Comparison of ENCODE assay signal across 8 cellular contexts in the genomic region with DNA sequence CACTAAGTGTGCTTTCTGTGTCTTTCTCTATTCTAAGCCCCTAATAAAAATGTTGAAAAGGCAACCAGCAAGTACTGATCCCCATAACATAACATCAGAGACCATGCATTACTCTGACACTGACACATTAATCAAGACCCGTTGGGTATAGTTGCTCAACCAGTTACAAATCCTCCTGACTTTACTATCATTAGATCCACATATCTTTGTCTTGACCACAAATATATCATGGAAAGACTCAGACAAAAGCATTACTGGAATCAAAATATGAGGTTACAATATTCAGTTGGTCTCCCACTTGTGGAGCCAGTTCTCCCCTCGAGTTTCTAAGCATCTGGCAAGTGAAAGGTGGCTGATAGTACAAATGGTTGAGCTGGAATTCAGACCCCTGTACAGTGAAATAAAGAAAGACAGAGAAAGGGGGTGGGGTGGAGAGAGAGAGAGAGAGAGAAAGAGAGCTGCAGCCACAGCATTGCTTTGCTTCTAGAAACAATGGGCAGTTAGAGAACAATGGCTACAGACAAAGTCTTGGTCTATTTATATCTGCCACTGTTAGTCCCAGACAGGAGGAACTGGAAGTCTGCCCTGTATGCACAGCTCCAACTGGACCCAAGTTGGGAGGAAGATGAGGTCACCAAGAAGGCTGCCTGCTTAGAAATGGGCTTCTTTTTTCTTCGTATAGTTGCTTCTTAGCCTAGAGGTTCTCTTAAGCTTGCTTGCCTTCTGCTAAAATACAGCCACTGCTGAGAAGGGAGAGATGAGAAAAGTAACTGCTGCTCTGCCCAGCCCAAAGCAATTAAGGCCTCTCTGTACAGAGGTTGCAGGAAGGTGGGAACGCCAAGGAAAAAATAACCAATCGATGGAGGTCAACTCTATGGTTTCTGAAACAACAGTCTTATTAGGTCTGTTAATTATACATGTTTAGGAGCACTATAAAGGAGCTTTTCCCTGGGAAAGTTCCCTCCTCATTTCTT.
A peak's percentile ranks its signal among the peaks of the same experiment; 100 is the strongest.
DNase-seq lines count a peak whose midpoint lies in the region; ATAC-seq and TF ChIP-seq lines count a peak whose summit lies in the region.

No MANE protein-coding gene starts in this region.

- H3K4me3 ChIP-seq in MM.1S (ENCODE audit: low read length) (no peak overlapping the region), mucosa of rectum (ENCODE audit: low read length in 2 of 2) (peak overlapping the region in 1 of 2 donors; percentile 56)

- no peak overlapping the region for H3K9ac ChIP-seq in MM.1S (ENCODE audit: low read length)
- peak overlapping the region; percentile 10 to 20 for H3K9ac ChIP-seq in mucosa of rectum (ENCODE audit: low read depth in 1 of 2, low read length in 2 of 2)

- H3K4me1 ChIP-seq in MM.1S (ENCODE audit: low read length) = peaks cover 24% of the 10 kb centered on the region
- H3K4me1 ChIP-seq in mucosa of rectum (ENCODE audit: control insufficient read depth in 2 of 2, insufficient read depth in 2 of 2, low read length in 2 of 2) = peaks cover 64% of the 10 kb centered on the region in 2 donors

- H3K27ac ChIP-seq in MM.1S (ENCODE audit: low read length) = no peak overlapping the region
- peak overlapping the region; percentile 62 to 69 for H3K27ac ChIP-seq in mucosa of rectum (ENCODE audit: low read depth in 2 of 2, low read length in 2 of 2)

- no peak for TF ChIP-seq CTCF in MM.1S (IDR thresholded peaks at IDR 0.05; ENCODE audit: low read length)

- H4K20me1 ChIP-seq in MM.1S (ENCODE audit: insufficient read depth, low read length) = no peaks in the 10 kb centered on the region

- no peak for ATAC-seq in GM19328 (IDR thresholded peaks at IDR 0.05; ENCODE audit: unreplicated experiment)

- H3K9me3 ChIP-seq in MM.1S (replicated peaks; ENCODE audit: insufficient read depth, low read length) (no peaks in the 10 kb centered on the region), mucosa of rectum (ENCODE audit: control insufficient read depth in 2 of 2, low read length in 2 of 2) (no peaks in the 10 kb centered on the region)

- no peak overlapping the region for H2AFZ ChIP-seq in MM.1S (ENCODE audit: low read length)

- no peaks in the 10 kb centered on the region for H3F3A ChIP-seq in MM.1S (ENCODE audit: insufficient read depth, low read length)

- H3K27me3 ChIP-seq in MM.1S (replicated peaks; ENCODE audit: insufficient read depth, low read length) = no peaks in the 10 kb centered on the region
- H3K27me3 ChIP-seq in mucosa of rectum (ENCODE audit: control insufficient read depth in 2 of 2, insufficient read depth in 2 of 2, low read length in 2 of 2) = no peaks in the 10 kb centered on the region

- H3K36me3 ChIP-seq in MM.1S (replicated peaks; ENCODE audit: insufficient read depth, low read length) (no peaks in the 10 kb centered on the region), mucosa of rectum (ENCODE audit: control insufficient read depth in 2 of 2, insufficient read depth in 2 of 2, low read length in 2 of 2) (no peaks in the 10 kb centered on the region)

- no peaks in the 10 kb centered on the region for H3K9me2 ChIP-seq in MM.1S (replicated peaks; ENCODE audit: insufficient read depth, low read length)

- H3K4me2 ChIP-seq in MM.1S (ENCODE audit: low read depth, low read length) = peak overlapping the region; percentile 18; the same call in 1 of the 2 replicates

- H3K79me2 ChIP-seq in MM.1S (ENCODE audit: low read length) = peaks cover 89% of the 10 kb centered on the region

- DNase-seq in AG08395 (ENCODE audit: low spot score) = peak; percentile 56
- no peak for DNase-seq in MM.1S
- peak; percentile 97 for DNase-seq in dermis blood vessel endothelial cell
- no peak for DNase-seq in SIG-M5 treated with dmso at 0.1 percent for 504 hours (lab: John Stamatoyannopoulos, UW; ENCODE audit: unreplicated experiment)
- DNase-seq in effector CD8-positive, alpha-beta T cell (lab: John Stamatoyannopoulos, UW) = no peak
- DNase-seq in DMS79 treated with DMSO at 0.1 percent for 48 hours (lab: John Stamatoyannopoulos, UW) = no peak

Comparison
In these comparisons a context has a peak if more than half of its experiments do, and no peak if none do; other contexts are left out.
1. DNase-seq: peak in AG08395 (single experiment) and dermis blood vessel endothelial cell (single experiment); none in MM.1S (single experiment), SIG-M5 treated with dmso at 0.1 percent for 504 hours (single experiment), effector CD8-positive, alpha-beta T cell (single experiment) and DMS79 treated with DMSO at 0.1 percent for 48 hours (single experiment).